8 cellular contexts compared by ENCODE assay signal in genomic region chr17:30832438-30832790, GRCh38. TPM values are rescaled to one million over a fixed set of nuclear protein-coding genes. Genes with fewer than 3 reads are reported as not detected.
DNase-seq lines count a peak whose midpoint lies in the region; ATAC-seq and TF ChIP-seq lines count a peak whose summit lies in the region.

No MANE protein-coding gene starts in this region.

- 3% methylated on average over 11 of the region's 11 CpGs for WGBS in mammary epithelial cell (ENCODE audit: low coverage, missing lambda C conversion rate)

- BruUV-seq in mammary epithelial cell (replicated peaks; lab: Mats Ljungman, UMichigan), result no TSS peak

- DNase-seq in AG09309 (ENCODE audit: low read depth), result no peak
- no peak for DNase-seq in HL-60 (ENCODE audit: low read depth in 1 of 2, low spot score in 1 of 2)
- DNase-seq in mammary epithelial cell, result no peak
- no peak for DNase-seq in GM20000 (ENCODE audit: low spot score)
- no peak for DNase-seq in HK-2 (ENCODE audit: unreplicated experiment)
- DNase-seq in NCI-H1436 (lab: John Stamatoyannopoulos, UW), result no peak

- H3K4me3 ChIP-seq in AG09309 (ENCODE audit: control insufficient read depth, low read depth, low read length) (peak overlapping the region; percentile 76), HL-60 (replicated peaks; ENCODE audit: insufficient read depth, low read length) (peak overlapping the region; percentile 79), mammary epithelial cell (replicated peaks in 1 of 3; ENCODE audit: insufficient read depth in 1 of 3, low read depth in 2 of 3, low read length in 3 of 3) (peak overlapping the region; percentile 60 to 99 (median 84)), muscle layer of duodenum (ENCODE audit: low read depth in 1 of 2, low read length in 2 of 2) (peak overlapping the region; percentile 67 to 83)

- no peak for TF ChIP-seq CTCF in AG09309 (IDR thresholded peaks at IDR 0.05; ENCODE audit: control insufficient read depth, insufficient read depth, low read depth, low read length, missing control alignments)
- no peak for TF ChIP-seq CTCF in HL-60 (IDR thresholded peaks at IDR 0.05; ENCODE audit: insufficient read depth, low read length)
- no peak for TF ChIP-seq CTCF in mammary epithelial cell (conservative IDR thresholded peaks at IDR 0.05 in 1 of 2, IDR thresholded peaks at IDR 0.05 in 1 of 2; ENCODE audit: extremely low read depth in 1 of 2, insufficient read depth in 1 of 2, low read depth in 1 of 2, low read length in 2 of 2)
- no peak for TF ChIP-seq CTCF in GM20000 (IDR thresholded peaks at IDR 0.05; ENCODE audit: extremely low read depth, missing control alignments)

- H3K27me3 ChIP-seq in HL-60 (ENCODE audit: insufficient read depth, poor library complexity, severe bottlenecking) (no peaks in the 10 kb centered on the region), mammary epithelial cell (ENCODE audit: insufficient read depth, low read length) (no peaks in the 10 kb centered on the region), muscle layer of duodenum (ENCODE audit: low read depth, low read length) (no peaks in the 10 kb centered on the region)

- H3K4me1 ChIP-seq in mammary epithelial cell (ENCODE audit: insufficient read depth, low read length) (peaks cover 12% of the 10 kb centered on the region), muscle layer of duodenum (ENCODE audit: control insufficient read depth in 1 of 2, insufficient read depth in 2 of 2, low read length in 2 of 2) (peaks cover 0 to 16% of the 10 kb centered on the region in 2 donors)

- dilution Hi-C loops in mammary epithelial cell (cut with HindIII; ENCODE audit: low sequenced_read_pairs), result no loop called here

- in situ Hi-C loops in mammary epithelial cell (cut with MboI; ENCODE audit: low sequenced_read_pairs in 2 of 2), result no loop called here

- intact Hi-C loops in mammary epithelial cell (cut with micrococcal nuclease), result loop anchor here (10.0 kb wide), 1 partner anchor 382 kb away; no protein-coding TSS in a partner anchor

- H3K9ac ChIP-seq in mammary epithelial cell (ENCODE audit: insufficient read depth, low read length), result peak overlapping the region; percentile 96

- no peaks in the 10 kb centered on the region for H3K9me3 ChIP-seq in mammary epithelial cell (replicated peaks; ENCODE audit: insufficient read depth, low read length)
- no peaks in the 10 kb centered on the region for H3K9me3 ChIP-seq in muscle layer of duodenum (ENCODE audit: control insufficient read depth in 1 of 2, low read length in 2 of 2)

- ATAC-seq in HG03108 (IDR thresholded peaks at IDR 0.05; ENCODE audit: unreplicated experiment), result no peak

- peak overlapping the region; percentile 93 for H3K27ac ChIP-seq in HL-60 (replicated peaks)
- peak overlapping the region; percentile 68 for H3K27ac ChIP-seq in mammary epithelial cell (ENCODE audit: insufficient read depth, low read depth, low read length)
- no peak overlapping the region for H3K27ac ChIP-seq in muscle layer of duodenum (ENCODE audit: low read length)

- peak overlapping the region; percentile 97 for H2AFZ ChIP-seq in mammary epithelial cell (ENCODE audit: low read depth, low read length)

- peaks cover 5% of the 10 kb centered on the region for H3K36me3 ChIP-seq in mammary epithelial cell (ENCODE audit: insufficient read depth, low read length)
- H3K36me3 ChIP-seq in muscle layer of duodenum (ENCODE audit: control insufficient read depth in 1 of 2, insufficient read depth in 2 of 2, low read length in 2 of 2), result no peaks in the 10 kb centered on the region

- CTCF ChIA-PET in mammary epithelial cell (lab: Charles Lee; ENCODE audit: low non-redundant PET), result no interaction called here

- peak overlapping the region; percentile 86 for H3K4me2 ChIP-seq in mammary epithelial cell (ENCODE audit: insufficient read depth, low read depth, low read length)

- H4K20me1 ChIP-seq in mammary epithelial cell (ENCODE audit: insufficient read depth, low read length), result no peaks in the 10 kb centered on the region

- peaks cover 35% of the 10 kb centered on the region for H3K79me2 ChIP-seq in mammary epithelial cell (ENCODE audit: insufficient read depth, low read length)

RNA-seq across cellular contexts. Expression of gene ATAD5, which starts 0.6 kb away (rescaled TPM):
- total RNA-seq in mammary epithelial cell, result 1 to 10 TPM; 1.2 to 6.6 TPM
- 2.3 TPM for polyA plus RNA-seq in mammary epithelial cell
- 2.1 TPM for polyA minus RNA-seq in mammary epithelial cell

RNA-seq across cellular contexts. Expression of gene CRLF3, which starts 7.9 kb away (rescaled TPM):
- total RNA-seq in mammary epithelial cell, result 10 to 100 TPM; 18.7 to 20.7 TPM
- polyA plus RNA-seq in mammary epithelial cell, result 10.9 TPM
- polyA minus RNA-seq in mammary epithelial cell, result 20.7 TPM
